In the genomic region with DNA sequence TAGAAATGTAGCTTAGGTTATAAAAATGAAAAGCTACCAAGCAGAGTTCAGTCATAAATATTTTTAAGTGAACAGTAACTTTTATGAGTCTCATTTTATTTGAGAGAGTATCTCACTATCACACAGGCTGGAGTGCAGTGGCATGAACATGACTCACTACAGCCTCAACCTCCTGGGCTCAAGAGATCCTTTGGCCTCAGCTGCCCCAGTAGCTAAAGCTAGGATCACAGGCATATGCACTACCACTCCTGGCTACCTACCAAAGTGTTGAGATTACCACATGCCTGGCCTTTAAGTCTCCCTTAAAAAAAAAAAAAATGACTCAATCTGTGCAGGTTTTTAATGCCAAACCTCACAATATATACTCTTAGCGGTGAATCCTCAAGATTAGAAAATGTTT, we compare ENCODE assay signal across 14 cellular contexts. TPM values are rescaled to one million over a fixed set of nuclear protein-coding genes. Genes with fewer than 3 reads are reported as not detected.
DNase-seq lines count a peak whose midpoint lies in the region; ATAC-seq and TF ChIP-seq lines count a peak whose summit lies in the region.
"Had no signal": no experiment of that assay in that cellular context is flagged by ENCODE, and none has a peak within 500 bp of the region (broad histone marks: within the 10 kb centered on the region; RNA-seq: fewer than 3 reads in every experiment).

No MANE protein-coding gene starts in this region.

- ATAC-seq in activated CD4-positive, CD25-positive, alpha-beta regulatory T cell treated with anti-CD3 and anti-CD28 coated beads, Interleukin-2, amount 50 U/mL, for 24 hours, result no peak
- ATAC-seq in HG03159 (IDR thresholded peaks at IDR 0.05; ENCODE audit: unreplicated experiment), result no peak
- ATAC-seq: natural killer cell treated with Interleukin-12 subunit alpha and Interleukin-12 subunit beta and Interleukin-15 and Interleukin-18, amount 100 ng/mL, for 72 hours had no signal

- peak; percentile 98 for DNase-seq in EH (ENCODE audit: low read depth)
- peak; percentile 3 for DNase-seq in NCI-H446 treated with DMSO at 0.1 percent for 48 hours (lab: John Stamatoyannopoulos, UW)
- peak; percentile 95 for DNase-seq in fibroblast of gingiva (ENCODE audit: low read depth)
- DNase-seq in retinal pigment epithelial cell (ENCODE audit: low read depth), result peak; percentile 94
- no peak for DNase-seq in retina
- DNase-seq in suprapubic skin (ENCODE audit: low spot score in 2 of 2), result no peak
- DNase-seq: activated naive CD4-positive, alpha-beta T cell treated with Interleukin-2 at 50 U/mL for 16 hours; Karpas-422; NCI-H345; SHP77 treated with DMSO at 0.1 percent for 48 hours; stimulated activated CD4-positive, alpha-beta T cell treated with anti-CD3 and anti-CD28 coated beads, Interleukin-1b, Interleukin-23, amount 100 ng/mL, for 48 hours had no signal

- H3K36me3 ChIP-seq in suprapubic skin, result peaks cover 95% of the 10 kb centered on the region

- no peak for TF ChIP-seq CTCF in retinal pigment epithelial cell (conservative IDR thresholded peaks at IDR 0.05; ENCODE audit: low read depth, low read length)
- TF ChIP-seq CTCF in suprapubic skin (IDR thresholded peaks at IDR 0.05), result no peak

- H3K4me3 ChIP-seq in retinal pigment epithelial cell (ENCODE audit: low read length) (no peak overlapping the region), suprapubic skin (no peak overlapping the region)

- H3K9me3 ChIP-seq in suprapubic skin, result no peaks in the 10 kb centered on the region

- H3K27ac ChIP-seq in suprapubic skin, result no peak overlapping the region

- 96% methylated on average over 1 of the region's 1 CpG for WGBS in suprapubic skin

- no peak for TF ChIP-seq EP300 in suprapubic skin (IDR thresholded peaks at IDR 0.05)

- no peaks in the 10 kb centered on the region for H3K4me1 ChIP-seq in suprapubic skin

- H3K27me3 ChIP-seq in suprapubic skin, result no peaks in the 10 kb centered on the region

- TF ChIP-seq POLR2A in suprapubic skin (IDR thresholded peaks at IDR 0.05), result no peak

RNA-seq across cellular contexts. Expression of a gene that starts 34.7 kb away (rescaled TPM):
- total RNA-seq in suprapubic skin, result 10 to 100 TPM; 36.6 to 88.1 (median 69.2) TPM

Comparison
In these comparisons a context has a peak if more than half of its experiments do, and no peak if none do; other contexts are left out.
1. DNase-seq: peak in EH (single experiment), NCI-H446 treated with DMSO at 0.1 percent for 48 hours (single experiment), fibroblast of gingiva (single experiment) and retinal pigment epithelial cell (single experiment); none in retina (single experiment) and suprapubic skin (0 of 2).